ENCODE assay signal across 8 cellular contexts in genomic region chr1:25430666-25431494, GRCh38. TPM values are rescaled to one million over a fixed set of nuclear protein-coding genes. Genes with fewer than 3 reads are reported as not detected.
A peak's percentile ranks its signal among the peaks of the same experiment; 100 is the strongest.
DNase-seq lines count a peak whose midpoint lies in the region; ATAC-seq and TF ChIP-seq lines count a peak whose summit lies in the region.

Gene MACO1, plus strand, starts transcription at chr1:25430897. Its CDS starts 202 bp downstream, at chr1:25431099.

- H3K36me3 ChIP-seq in adipocyte (ENCODE audit: control insufficient read depth, insufficient read depth, low read length, severe bottlenecking) = no peaks in the 10 kb centered on the region
- no peaks in the 10 kb centered on the region for H3K36me3 ChIP-seq in ovary
- H3K36me3 ChIP-seq in thymus (ENCODE audit: control insufficient read depth, insufficient read depth) = no peaks in the 10 kb centered on the region

- peak within 1 kb of the TSS; percentile 99 to 100 for H3K27ac Mint-ChIP-seq in T-cell

- DNase-seq in GM12865 (ENCODE audit: low read depth) (peak; percentile 96), NCI-H1436 treated with DMSO at 0.1 percent for 48 hours (lab: John Stamatoyannopoulos, UW) (peak; percentile 86), T-cell (peak; percentile 90 to 99 (median 96)), adipocyte (ENCODE audit: low read depth) (peak; percentile 99), Right ventricle myocardium superior (peak; percentile 97), ovary (peak; percentile 95 to 98 (median 97))

- CTCF ChIA-PET in T-cell (lab: Charles Lee) = interaction anchor here in 1 of 2 donors (1.3 to 1.7 kb wide), 2 partner anchors 57 to 73 kb away, joined by 3 to 4 read pairs; no protein-coding TSS in a partner anchor

- H3K4me3 ChIP-seq in GM12865 (ENCODE audit: low read depth, low read length) = peak within 1 kb of the TSS; percentile 92
- peak within 1 kb of the TSS; percentile 96 for H3K4me3 ChIP-seq in adipocyte (ENCODE audit: low read length)
- peak within 1 kb of the TSS; percentile 96 for H3K4me3 ChIP-seq in ovary
- peak within 1 kb of the TSS; percentile 88 for H3K4me3 ChIP-seq in thymus (ENCODE audit: low read length)

- TF ChIP-seq POLR2A in ovary (IDR thresholded peaks at IDR 0.05) = no peak

- H3K27me3 Mint-ChIP-seq in T-cell = no peaks in the 10 kb centered on the region

- WGBS in ovary, 3 donors = 0 to 2% (median 1%) methylated on average over 41 to 95 of the region's 95 CpGs
- under 1% methylated on average over 95 of the region's 95 CpGs for WGBS in thymus

- H3K27me3 ChIP-seq in adipocyte (replicated peaks; ENCODE audit: control insufficient read depth, insufficient read depth, low read length) (no peaks in the 10 kb centered on the region), ovary (no peaks in the 10 kb centered on the region), thymus (ENCODE audit: control insufficient read depth, insufficient read depth) (no peaks in the 10 kb centered on the region)

- H3K27ac ChIP-seq in ovary (peak within 1 kb of the TSS; percentile 73 to 95), thymus (ENCODE audit: low read depth) (peak within 1 kb of the TSS; percentile 88)

- peak within 1 kb of the TSS; percentile 95 for H3K9ac ChIP-seq in adipocyte (ENCODE audit: low read length)

- POLR2A ChIA-PET in T-cell (lab: Charles Lee) = interaction anchor here (0.6 to 1.3 kb wide), 5 partner anchors 183 to 1453 kb away, joined by 3 to 9 read pairs (median 4); partner anchors contain the start of genes MTFR1L (in 1 of the 2) and RSRP1 (in 1 of the 2)

- TF ChIP-seq CTCF in GM12865 (IDR thresholded peaks at IDR 0.05; ENCODE audit: insufficient read depth, low read depth, low read length, missing control alignments) (peak; percentile 1), ovary (IDR thresholded peaks at IDR 0.05) (peak in 1 of 3 donors; percentile 22)

- TF ChIP-seq EP300 in ovary (IDR thresholded peaks at IDR 0.05) = no peak

- H3K9me3 ChIP-seq in adipocyte (ENCODE audit: control insufficient read depth, low read length) (no peaks in the 10 kb centered on the region), ovary (no peaks in the 10 kb centered on the region), thymus (ENCODE audit: control insufficient read depth) (no peaks in the 10 kb centered on the region)

- H3K4me1 ChIP-seq in adipocyte (ENCODE audit: control insufficient read depth, insufficient read depth, low read length) = peaks cover 43% of the 10 kb centered on the region
- H3K4me1 ChIP-seq in ovary (ENCODE audit: insufficient read depth) = peaks cover 3% of the 10 kb centered on the region
- no peaks in the 10 kb centered on the region for H3K4me1 ChIP-seq in thymus (ENCODE audit: control insufficient read depth, insufficient read depth, low read length)

- no peaks in the 10 kb centered on the region for H3K9me3 Mint-ChIP-seq in T-cell

- peaks cover 50 to 55% (median 50%) of the 10 kb centered on the region in 3 donors for H3K4me1 Mint-ChIP-seq in T-cell

- ATAC-seq in HG02840 (IDR thresholded peaks at IDR 0.05; ENCODE audit: low FRiP score, unreplicated experiment) (peak; percentile 90), T-cell (replicated peaks in 1 of 4) (peak; percentile 84 to 89 (median 86)), Right ventricle myocardium superior (ENCODE audit: poor library complexity) (peak; percentile 97)

- H3K36me3 Mint-ChIP-seq in T-cell = no peaks in the 10 kb centered on the region

- intact Hi-C loops in Right ventricle myocardium superior (cut with DNase I) = loop anchor here (10.0 kb wide), 1 partner anchor 54 kb away; no protein-coding TSS in a partner anchor
- intact Hi-C loops in ovary (cut with DNase I) = no loop called here

- peak within 1 kb of the TSS; percentile 97 to 98 (median 97) for H3K4me3 Mint-ChIP-seq in T-cell

RNA-seq across cellular contexts. Expression of gene MACO1, which starts in this region (rescaled TPM):
- total RNA-seq in T-cell (10 to 100 TPM; 19.7 to 23.2 (median 21.5) TPM), Right ventricle myocardium superior (14.8 TPM), ovary (10 to 100 TPM; 14.1 to 26.8 (median 23.4) TPM)
- polyA plus RNA-seq in ovary (10 to 100 TPM; 14.5 to 30.4 TPM), thymus (17.3 TPM)

Comparison
In these comparisons a context has a peak if more than half of its experiments do, and no peak if none do; other contexts are left out.
1. Peak in every context shown above with its lines: DNase-seq, ATAC-seq, H3K4me3 ChIP-seq and H3K27ac ChIP-seq.